8 cellular contexts compared by ENCODE assay signal in genomic region chr20:35741892-35742740, GRCh38. TPM values are rescaled to one million over a fixed set of nuclear protein-coding genes. Genes with fewer than 3 reads are reported as not detected.
DNase-seq lines count a peak whose midpoint lies in the region; ATAC-seq, FAIRE-seq and TF ChIP-seq lines count a peak whose summit lies in the region.

Gene RBM39 (minus strand): TSS chr20:35742260. CDS start chr20:35740874, 1,386 bp downstream.

- no peaks in the 10 kb centered on the region for H3K27me3 Mint-ChIP-seq in activated T-cell treated with anti-CD3 and anti-CD28 coated beads, Interleukin-2, amount 50 U/mL, for 72 hours (ENCODE audit: low read depth)

- no peaks in the 10 kb centered on the region for H3K9me3 Mint-ChIP-seq in activated T-cell treated with anti-CD3 and anti-CD28 coated beads, Interleukin-2, amount 50 U/mL, for 72 hours

- H3K79me2 ChIP-seq in DOHH2 (ENCODE audit: control insufficient read depth, low read length), result peaks cover 63% of the 10 kb centered on the region

- no peaks in the 10 kb centered on the region for H3K9me3 ChIP-seq in DOHH2 (ENCODE audit: control insufficient read depth, insufficient read depth, low read length)
- no peaks in the 10 kb centered on the region for H3K9me3 ChIP-seq in KOPT-K1 (ENCODE audit: insufficient read depth, low read length, poor library complexity, severe bottlenecking)
- H3K9me3 ChIP-seq in muscle layer of duodenum (ENCODE audit: control insufficient read depth in 1 of 2, low read length in 2 of 2), result no peaks in the 10 kb centered on the region

- peaks cover 56% of the 10 kb centered on the region for H3K4me1 Mint-ChIP-seq in activated T-cell treated with anti-CD3 and anti-CD28 coated beads, Interleukin-2, amount 50 U/mL, for 72 hours (ENCODE audit: low read depth)

- H3K27ac ChIP-seq in DOHH2 (ENCODE audit: low read depth, low read length) (peak within 1 kb of the TSS; percentile 97), KOPT-K1 (ENCODE audit: low read depth, low read length, poor library complexity, severe bottlenecking) (peak within 1 kb of the TSS; percentile 95), muscle layer of duodenum (ENCODE audit: low read length) (peak within 1 kb of the TSS; percentile 100)

- H3K36me3 Mint-ChIP-seq in activated T-cell treated with anti-CD3 and anti-CD28 coated beads, Interleukin-2, amount 50 U/mL, for 72 hours (ENCODE audit: insufficient read depth in 2 of 2), result peaks cover 26 to 51% of the 10 kb centered on the region in 2 donors

- peak; percentile 32 for TF ChIP-seq CTCF in DOHH2 (IDR thresholded peaks at IDR 0.05; ENCODE audit: low read depth, low read length, poor library complexity, severe bottlenecking)

- H3K4me3 ChIP-seq in DOHH2 (ENCODE audit: low read length), result peak within 1 kb of the TSS; percentile 90
- H3K4me3 ChIP-seq in muscle layer of duodenum (ENCODE audit: low read depth in 1 of 2, low read length in 2 of 2), result peak within 1 kb of the TSS; percentile 87 to 97

- H3K36me3 ChIP-seq in DOHH2 (ENCODE audit: control insufficient read depth, low read length), result peaks cover 55% of the 10 kb centered on the region
- H3K36me3 ChIP-seq in KOPT-K1 (ENCODE audit: insufficient read depth, low read length), result peaks cover 39% of the 10 kb centered on the region
- H3K36me3 ChIP-seq in muscle layer of duodenum (ENCODE audit: control insufficient read depth in 1 of 2, insufficient read depth in 2 of 2, low read length in 2 of 2), result peaks cover 25 to 44% of the 10 kb centered on the region in 2 donors

- peaks cover 25% of the 10 kb centered on the region for H4K20me1 ChIP-seq in DOHH2 (ENCODE audit: control insufficient read depth, insufficient read depth, low read depth, low read length)

- H3K4me2 ChIP-seq in DOHH2 (ENCODE audit: low read length), result peak within 1 kb of the TSS; percentile 93

- H3K4me1 ChIP-seq in DOHH2 (ENCODE audit: control insufficient read depth, low read length), result peaks cover 50% of the 10 kb centered on the region
- peaks cover 14 to 28% of the 10 kb centered on the region in 2 donors for H3K4me1 ChIP-seq in muscle layer of duodenum (ENCODE audit: control insufficient read depth in 1 of 2, insufficient read depth in 2 of 2, low read length in 2 of 2)

- ATAC-seq in GM21786 (IDR thresholded peaks at IDR 0.05; ENCODE audit: unreplicated experiment) (peak; percentile 79), esophagus mucosa (peak; percentile 94)
- ATAC-seq in activated T-cell treated with anti-CD3 and anti-CD28 coated beads, Interleukin-2, amount 50 U/mL, for 72 hours (replicated peaks in 1 of 2), result peak; percentile 88 to 89

- H3K4me3 Mint-ChIP-seq in activated T-cell treated with anti-CD3 and anti-CD28 coated beads, Interleukin-2, amount 50 U/mL, for 72 hours, result peak within 1 kb of the TSS; percentile 99 to 100

- no peaks in the 10 kb centered on the region for H3K9me2 ChIP-seq in DOHH2 (replicated peaks; ENCODE audit: control insufficient read depth, low read length)

- peak; percentile 93 for FAIRE-seq in RCC 7860 (lab: Jason Lieb, UNC)

- H3K27me3 ChIP-seq in DOHH2 (ENCODE audit: control insufficient read depth, low read length) (no peaks in the 10 kb centered on the region), muscle layer of duodenum (ENCODE audit: low read depth, low read length) (no peaks in the 10 kb centered on the region)

- peak; percentile 100 for DNase-seq in RCC 7860 (ENCODE audit: low spot score)
- DNase-seq in activated T-cell treated with anti-CD3 and anti-CD28 coated beads, Interleukin-2, amount 50 U/mL, for 72 hours, result peak; percentile 98 to 100
- peak; percentile 98 to 100 for DNase-seq in stimulated activated CD8-positive, alpha-beta memory T cell treated with anti-CD3 and anti-CD28 coated beads, Interleukin-7, amount 100 ng/mL, for 4 hours (ENCODE audit: low read depth in 2 of 2)

- H3K27ac Mint-ChIP-seq in activated T-cell treated with anti-CD3 and anti-CD28 coated beads, Interleukin-2, amount 50 U/mL, for 72 hours, result peak within 1 kb of the TSS; percentile 100

- H3F3A ChIP-seq in DOHH2 (ENCODE audit: control insufficient read depth, insufficient read depth), result peaks cover 23% of the 10 kb centered on the region

RNA-seq across cellular contexts. Expression of gene RBM39, which starts in this region (rescaled TPM):
- total RNA-seq in activated T-cell treated with anti-CD3 and anti-CD28 coated beads, Interleukin-2, amount 50 U/mL, for 72 hours, result 100 to 1,000 TPM; 431 to 525 TPM
- total RNA-seq in esophagus mucosa, result 139 TPM

Comparison
In these comparisons a context has a peak if more than half of its experiments do, and no peak if none do; other contexts are left out.
1. Peak in every context shown above with its lines: DNase-seq, ATAC-seq, H3K4me3 ChIP-seq and H3K27ac ChIP-seq.